14 cellular contexts compared by ENCODE assay signal in the genomic region with DNA sequence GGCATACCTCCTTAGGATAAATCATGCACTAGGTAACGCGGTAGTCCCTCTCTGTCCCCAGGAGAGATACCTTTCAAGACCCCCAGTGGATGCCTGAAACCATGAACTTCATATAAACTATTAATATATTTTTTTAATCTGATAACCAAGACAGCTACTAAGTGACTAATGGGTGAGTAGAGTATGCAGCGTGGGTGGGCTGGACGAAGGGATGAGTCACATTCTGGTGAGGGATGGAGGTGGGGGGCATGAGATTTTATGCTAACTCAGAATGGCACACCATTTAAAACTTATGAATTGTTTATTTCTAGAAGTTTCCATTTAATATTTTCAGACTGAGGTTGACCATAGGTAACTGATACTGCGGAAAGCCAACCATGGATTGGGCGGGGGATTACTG. TPM values are rescaled to one million over a fixed set of nuclear protein-coding genes. Genes with fewer than 3 reads are reported as not detected.
A peak's percentile ranks its signal among the peaks of the same experiment; 100 is the strongest.
DNase-seq lines count a peak whose midpoint lies in the region; ATAC-seq and TF ChIP-seq lines count a peak whose summit lies in the region.
"Had no signal": no experiment of that assay in that cellular context is flagged by ENCODE, and none has a peak within 500 bp of the region (broad histone marks: within the 10 kb centered on the region; RNA-seq: fewer than 3 reads in every experiment).

No MANE protein-coding gene starts in this region.

- no peaks in the 10 kb centered on the region for H3K9me3 Mint-ChIP-seq in stimulated activated effector memory CD8-positive, alpha-beta T cell treated with anti-CD3 and anti-CD28 coated beads, Interleukin-12 subunit alpha, Interleukin-12 subunit beta, amount 100 ng/mL, for 72 hours
- H3K9me3 Mint-ChIP-seq: activated CD4-positive, alpha-beta memory T cell treated with anti-CD3 and anti-CD28 coated beads for 36 hours had no signal

- no peak overlapping the region; a peak in 1 of 4 replicates for H3K4me3 ChIP-seq in SK-N-SH (ENCODE audit: low read depth in 2 of 2, low read length in 1 of 2)
- no peak overlapping the region for H3K4me3 ChIP-seq in foreskin fibroblast (ENCODE audit: low read depth in 1 of 2, low read length in 2 of 2)
- no peak overlapping the region for H3K4me3 ChIP-seq in WERI-Rb-1 (ENCODE audit: low read depth, low read length)

- DNase-seq in stimulated activated CD4-positive, alpha-beta T cell treated with anti-CD3 and anti-CD28 coated beads, Interleukin-15, amount 100 ng/mL, for 24 hours, result peak; percentile 26
- no peak for DNase-seq in stimulated activated CD4-positive, alpha-beta T cell treated with anti-CD3 and anti-CD28 coated beads, Interleukin-2, amount 100 ng/mL, for 48 hours
- DNase-seq in SK-N-SH, result no peak
- DNase-seq in foreskin fibroblast, result peak; percentile 61 to 80
- no peak for DNase-seq in stimulated activated effector memory CD8-positive, alpha-beta T cell treated with anti-CD3 and anti-CD28 coated beads, Interleukin-12 subunit alpha, Interleukin-12 subunit beta, amount 100 ng/mL, for 72 hours (ENCODE audit: low spot score in 2 of 2)
- no peak for DNase-seq in NCI-H187 treated with DMSO at 0.1 percent for 48 hours (lab: John Stamatoyannopoulos, UW)
- DNase-seq in WERI-Rb-1, result no peak
- no peak for DNase-seq in NK-92 treated with Interleukin-12 subunit alpha and Interleukin-12 subunit beta, amount 100 ng/mL, for 24 hours (lab: John Stamatoyannopoulos, UW)
- DNase-seq: activated CD4-positive, alpha-beta memory T cell treated with anti-CD3 and anti-CD28 coated beads for 36 hours; NCI-H2081 treated with DMSO at 0.1 percent for 48 hours; retina; T-helper 17 cell had no signal

- H3K4me1 Mint-ChIP-seq in stimulated activated effector memory CD8-positive, alpha-beta T cell treated with anti-CD3 and anti-CD28 coated beads, Interleukin-12 subunit alpha, Interleukin-12 subunit beta, amount 100 ng/mL, for 72 hours, result peaks cover 39% of the 10 kb centered on the region

- H3K4me3 Mint-ChIP-seq in stimulated activated effector memory CD8-positive, alpha-beta T cell treated with anti-CD3 and anti-CD28 coated beads, Interleukin-12 subunit alpha, Interleukin-12 subunit beta, amount 100 ng/mL, for 72 hours, result no peak overlapping the region
- H3K4me3 Mint-ChIP-seq: activated CD4-positive, alpha-beta memory T cell treated with anti-CD3 and anti-CD28 coated beads for 36 hours; B cell had no signal

- peak in 1 of 2 experiments; percentile 64; a peak in 2 of 4 replicates for TF ChIP-seq EP300 in SK-N-SH (IDR thresholded peaks at IDR 0.05; ENCODE audit: borderline replicate concordance in 1 of 2, low read depth in 1 of 2, low read length in 1 of 2)

- no peaks in the 10 kb centered on the region for H3K9me2 ChIP-seq in SK-N-SH

- CTCF ChIA-PET in SK-N-SH (lab: Yijun Ruan, JAX), result interaction anchor here (0.6 kb wide), 1 partner anchor 103 kb away, joined by 3 read pairs; no protein-coding TSS in a partner anchor

- H3K27ac Mint-ChIP-seq in stimulated activated effector memory CD8-positive, alpha-beta T cell treated with anti-CD3 and anti-CD28 coated beads, Interleukin-12 subunit alpha, Interleukin-12 subunit beta, amount 100 ng/mL, for 72 hours, result no peak overlapping the region
- H3K27ac Mint-ChIP-seq: activated CD4-positive, alpha-beta memory T cell treated with anti-CD3 and anti-CD28 coated beads for 36 hours; B cell; T-helper 17 cell had no signal

- H4K20me1 ChIP-seq in SK-N-SH (ENCODE audit: insufficient read depth), result peaks cover 13% of the 10 kb centered on the region

- H3K36me3 Mint-ChIP-seq in stimulated activated effector memory CD8-positive, alpha-beta T cell treated with anti-CD3 and anti-CD28 coated beads, Interleukin-12 subunit alpha, Interleukin-12 subunit beta, amount 100 ng/mL, for 72 hours, result no peaks in the 10 kb centered on the region

- peak overlapping the region; percentile 57; the same call in 1 of the 2 replicates for H3K4me2 ChIP-seq in SK-N-SH
- H3K4me2 ChIP-seq: KMS-11 had no signal

- peak; percentile 67 for ATAC-seq in stimulated activated effector memory CD8-positive, alpha-beta T cell treated with anti-CD3 and anti-CD28 coated beads, Interleukin-12 subunit alpha, Interleukin-12 subunit beta, amount 100 ng/mL, for 72 hours
- ATAC-seq: T-helper 17 cell had no signal

- H3K9me3 ChIP-seq in SK-N-SH, result no peaks in the 10 kb centered on the region
- no peaks in the 10 kb centered on the region for H3K9me3 ChIP-seq in WERI-Rb-1 (ENCODE audit: severe bottlenecking)

- no peak for TF ChIP-seq RAD21 in SK-N-SH (IDR thresholded peaks at IDR 0.05; ENCODE audit: low read length)

- POLR2A ChIA-PET in SK-N-SH (lab: Yijun Ruan, JAX), result no interaction called here

- H3K79me2 ChIP-seq in SK-N-SH (ENCODE audit: insufficient read depth), result peaks cover 84% of the 10 kb centered on the region

- no peaks in the 10 kb centered on the region for H3K27me3 ChIP-seq in SK-N-SH (ENCODE audit: insufficient read depth)
- no peaks in the 10 kb centered on the region for H3K27me3 ChIP-seq in WERI-Rb-1 (ENCODE audit: insufficient read depth, low read depth, severe bottlenecking)

- H2AFZ ChIP-seq in SK-N-SH (ENCODE audit: low read depth), result no peak overlapping the region

- TF ChIP-seq CTCF in SK-N-SH (IDR thresholded peaks at IDR 0.05) (peak; percentile 14; the same call in 1 of the 2 replicates), foreskin fibroblast (IDR thresholded peaks at IDR 0.05; ENCODE audit: low read depth, low read length) (no peak), WERI-Rb-1 (IDR thresholded peaks at IDR 0.05; ENCODE audit: low read depth, low read length) (no peak)

- peaks cover 0 to 27% of the 10 kb centered on the region in 2 experiments; a peak in 3 of 4 replicates for H3K4me1 ChIP-seq in SK-N-SH (ENCODE audit: control insufficient read depth in 1 of 2, insufficient read depth in 2 of 2, low read depth in 1 of 2, low read length in 1 of 2)

- peak overlapping the region in 1 of 2 experiments; percentile 83; a peak in 2 of 4 replicates for H3K27ac ChIP-seq in SK-N-SH (ENCODE audit: low read depth in 2 of 2, low read length in 1 of 2)
- no peak overlapping the region for H3K27ac ChIP-seq in WERI-Rb-1
- H3K27ac ChIP-seq: KMS-11 had no signal

- no peak overlapping the region for H3K9ac ChIP-seq in SK-N-SH
- H3K9ac ChIP-seq: KMS-11 had no signal

- no peaks in the 10 kb centered on the region for H3K36me3 ChIP-seq in SK-N-SH (replicated peaks in 1 of 2; ENCODE audit: control insufficient read depth in 1 of 2, insufficient read depth in 2 of 2, low read length in 1 of 2)
- no peaks in the 10 kb centered on the region; the same call in none of the 2 replicates for H3K36me3 ChIP-seq in WERI-Rb-1

- H3F3A ChIP-seq in SK-N-SH (replicated peaks; ENCODE audit: insufficient read depth), result peaks cover 28% of the 10 kb centered on the region

- WGBS in SK-N-SH (ENCODE audit: low lambda C conversion rate), result 51% methylated on average over 6 of the region's 6 CpGs

TF ChIP-seq in SK-N-SH, 30 proteins besides CTCF, POLR2A, EP300 and RAD21:
- TF ChIP-seq, protein P1, sequence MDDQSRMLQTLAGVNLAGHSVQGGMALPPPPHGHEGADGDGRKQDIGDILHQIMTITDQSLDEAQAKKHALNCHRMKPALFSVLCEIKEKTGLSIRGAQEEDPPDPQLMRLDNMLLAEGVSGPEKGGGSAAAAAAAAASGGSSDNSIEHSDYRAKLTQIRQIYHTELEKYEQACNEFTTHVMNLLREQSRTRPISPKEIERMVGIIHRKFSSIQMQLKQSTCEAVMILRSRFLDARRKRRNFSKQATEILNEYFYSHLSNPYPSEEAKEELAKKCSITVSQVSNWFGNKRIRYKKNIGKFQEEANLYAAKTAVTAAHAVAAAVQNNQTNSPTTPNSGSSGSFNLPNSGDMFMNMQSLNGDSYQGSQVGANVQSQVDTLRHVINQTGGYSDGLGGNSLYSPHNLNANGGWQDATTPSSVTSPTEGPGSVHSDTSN (IDR thresholded peaks at IDR 0.05), result peak; percentile 79; the same call in 1 of the 2 replicates
- TF ChIP-seq TEAD4 (IDR thresholded peaks at IDR 0.05; ENCODE audit: borderline replicate concordance, insufficient read depth) (peak; percentile 42; the same call in 1 of the 2 replicates), TCF12 (IDR thresholded peaks at IDR 0.05) (peak; percentile 67; the same call in 1 of the 2 replicates), NRF1 (IDR thresholded peaks at IDR 0.05; ENCODE audit: low read depth, low read length) (no peak), FOSL2 (IDR thresholded peaks at IDR 0.05; ENCODE audit: borderline replicate concordance, low read depth) (peak; percentile 84), JUND (IDR thresholded peaks at IDR 0.05) (peak; percentile 87), RXRA (IDR thresholded peaks at IDR 0.05; ENCODE audit: borderline replicate concordance, low read depth) (peak; percentile 70; the same call in 1 of the 2 replicates), MEF2A (IDR thresholded peaks at IDR 0.05; ENCODE audit: borderline replicate concordance, low read depth) (no peak)
- TF ChIP-seq, protein P2, sequence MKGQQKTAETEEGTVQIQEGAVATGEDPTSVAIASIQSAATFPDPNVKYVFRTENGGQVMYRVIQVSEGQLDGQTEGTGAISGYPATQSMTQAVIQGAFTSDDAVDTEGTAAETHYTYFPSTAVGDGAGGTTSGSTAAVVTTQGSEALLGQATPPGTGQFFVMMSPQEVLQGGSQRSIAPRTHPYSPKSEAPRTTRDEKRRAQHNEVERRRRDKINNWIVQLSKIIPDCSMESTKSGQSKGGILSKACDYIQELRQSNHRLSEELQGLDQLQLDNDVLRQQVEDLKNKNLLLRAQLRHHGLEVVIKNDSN (IDR thresholded peaks at IDR 0.05; ENCODE audit: borderline replicate concordance, low read depth), result no peak

RNA-seq across cellular contexts. Expression of a gene that starts 46.2 kb away (rescaled TPM):
- polyA plus RNA-seq in SK-N-SH (2012; rRNA removed), result 10.1 and 11.3 TPM in 2 replicates
- 10.9 and 11.4 TPM in 2 replicates for polyA plus RNA-seq in SK-N-SH (2012; cell fraction: cytosol; rRNA removed)
- polyA plus RNA-seq in SK-N-SH (2012; cell fraction: nucleus; rRNA removed), result 12.9 and 26.3 TPM in 2 replicates

Comparison
In these comparisons a context has a peak if more than half of its experiments do, and no peak if none do; other contexts are left out.
1. DNase-seq: peak in stimulated activated CD4-positive, alpha-beta T cell treated with anti-CD3 and anti-CD28 coated beads, Interleukin-15, amount 100 ng/mL, for 24 hours (single experiment) and foreskin fibroblast (2 of 2); none in stimulated activated CD4-positive, alpha-beta T cell treated with anti-CD3 and anti-CD28 coated beads, Interleukin-2, amount 100 ng/mL, for 48 hours (0 of 2), SK-N-SH (single experiment), stimulated activated effector memory CD8-positive, alpha-beta T cell treated with anti-CD3 and anti-CD28 coated beads, Interleukin-12 subunit alpha, Interleukin-12 subunit beta, amount 100 ng/mL, for 72 hours (0 of 2), NCI-H187 treated with DMSO at 0.1 percent for 48 hours (single experiment), WERI-Rb-1 (single experiment) and NK-92 treated with Interleukin-12 subunit alpha and Interleukin-12 subunit beta, amount 100 ng/mL, for 24 hours (single experiment).